In the genomic region with DNA sequence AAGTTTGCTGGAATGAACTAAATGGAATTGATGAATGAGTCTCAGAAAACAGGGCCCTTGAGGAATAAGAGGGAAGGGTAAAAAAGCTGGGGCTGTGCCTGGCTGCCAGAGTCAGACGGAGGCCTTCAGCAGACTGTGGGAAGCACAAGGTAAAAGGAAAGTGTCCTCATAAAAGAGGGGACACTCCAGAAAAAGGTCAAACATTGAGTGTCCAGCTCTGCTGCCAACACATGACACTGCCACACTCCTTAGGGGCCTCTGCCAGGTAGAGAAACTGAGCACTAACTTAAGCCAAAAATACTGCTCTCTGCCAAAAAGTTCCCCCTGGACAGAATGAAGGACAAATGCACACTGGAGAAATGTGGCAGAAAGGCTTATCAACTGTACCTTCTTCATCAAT, we compare ENCODE assay signal across 1 cellular context.
TF ChIP-seq lines count a peak whose summit lies in the region.

No MANE protein-coding gene starts in this region.

TF ChIP-seq in SK-N-SH, 30 proteins besides CTCF, POLR2A, EP300 and RAD21 (continued from another document):
- no peak for TF ChIP-seq TAF1 (IDR thresholded peaks at IDR 0.05; ENCODE audit: borderline replicate concordance, low read depth, low read length)
- no peak for TF ChIP-seq FOXJ3 (CRISPR knock-in tag; IDR thresholded peaks at IDR 0.05)
- TF ChIP-seq, protein P1, sequence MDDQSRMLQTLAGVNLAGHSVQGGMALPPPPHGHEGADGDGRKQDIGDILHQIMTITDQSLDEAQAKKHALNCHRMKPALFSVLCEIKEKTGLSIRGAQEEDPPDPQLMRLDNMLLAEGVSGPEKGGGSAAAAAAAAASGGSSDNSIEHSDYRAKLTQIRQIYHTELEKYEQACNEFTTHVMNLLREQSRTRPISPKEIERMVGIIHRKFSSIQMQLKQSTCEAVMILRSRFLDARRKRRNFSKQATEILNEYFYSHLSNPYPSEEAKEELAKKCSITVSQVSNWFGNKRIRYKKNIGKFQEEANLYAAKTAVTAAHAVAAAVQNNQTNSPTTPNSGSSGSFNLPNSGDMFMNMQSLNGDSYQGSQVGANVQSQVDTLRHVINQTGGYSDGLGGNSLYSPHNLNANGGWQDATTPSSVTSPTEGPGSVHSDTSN (IDR thresholded peaks at IDR 0.05): no peak
- no peak for TF ChIP-seq TCF12 (IDR thresholded peaks at IDR 0.05)
- TF ChIP-seq RFX5 (IDR thresholded peaks at IDR 0.05; ENCODE audit: low read length): no peak
- no peak for TF ChIP-seq GATA2 (CRISPR knock-in tag; IDR thresholded peaks at IDR 0.05)
- TF ChIP-seq SMC3 (IDR thresholded peaks at IDR 0.05; ENCODE audit: low read depth, low read length): no peak
- TF ChIP-seq SIN3A (IDR thresholded peaks at IDR 0.05; ENCODE audit: borderline replicate concordance, low read depth, low read length): no peak
- TF ChIP-seq, protein P2, sequence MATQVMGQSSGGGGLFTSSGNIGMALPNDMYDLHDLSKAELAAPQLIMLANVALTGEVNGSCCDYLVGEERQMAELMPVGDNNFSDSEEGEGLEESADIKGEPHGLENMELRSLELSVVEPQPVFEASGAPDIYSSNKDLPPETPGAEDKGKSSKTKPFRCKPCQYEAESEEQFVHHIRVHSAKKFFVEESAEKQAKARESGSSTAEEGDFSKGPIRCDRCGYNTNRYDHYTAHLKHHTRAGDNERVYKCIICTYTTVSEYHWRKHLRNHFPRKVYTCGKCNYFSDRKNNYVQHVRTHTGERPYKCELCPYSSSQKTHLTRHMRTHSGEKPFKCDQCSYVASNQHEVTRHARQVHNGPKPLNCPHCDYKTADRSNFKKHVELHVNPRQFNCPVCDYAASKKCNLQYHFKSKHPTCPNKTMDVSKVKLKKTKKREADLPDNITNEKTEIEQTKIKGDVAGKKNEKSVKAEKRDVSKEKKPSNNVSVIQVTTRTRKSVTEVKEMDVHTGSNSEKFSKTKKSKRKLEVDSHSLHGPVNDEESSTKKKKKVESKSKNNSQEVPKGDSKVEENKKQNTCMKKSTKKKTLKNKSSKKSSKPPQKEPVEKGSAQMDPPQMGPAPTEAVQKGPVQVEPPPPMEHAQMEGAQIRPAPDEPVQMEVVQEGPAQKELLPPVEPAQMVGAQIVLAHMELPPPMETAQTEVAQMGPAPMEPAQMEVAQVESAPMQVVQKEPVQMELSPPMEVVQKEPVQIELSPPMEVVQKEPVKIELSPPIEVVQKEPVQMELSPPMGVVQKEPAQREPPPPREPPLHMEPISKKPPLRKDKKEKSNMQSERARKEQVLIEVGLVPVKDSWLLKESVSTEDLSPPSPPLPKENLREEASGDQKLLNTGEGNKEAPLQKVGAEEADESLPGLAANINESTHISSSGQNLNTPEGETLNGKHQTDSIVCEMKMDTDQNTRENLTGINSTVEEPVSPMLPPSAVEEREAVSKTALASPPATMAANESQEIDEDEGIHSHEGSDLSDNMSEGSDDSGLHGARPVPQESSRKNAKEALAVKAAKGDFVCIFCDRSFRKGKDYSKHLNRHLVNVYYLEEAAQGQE (IDR thresholded peaks at IDR 0.05; ENCODE audit: low read depth, low read length): no peak
